In the genomic region with DNA sequence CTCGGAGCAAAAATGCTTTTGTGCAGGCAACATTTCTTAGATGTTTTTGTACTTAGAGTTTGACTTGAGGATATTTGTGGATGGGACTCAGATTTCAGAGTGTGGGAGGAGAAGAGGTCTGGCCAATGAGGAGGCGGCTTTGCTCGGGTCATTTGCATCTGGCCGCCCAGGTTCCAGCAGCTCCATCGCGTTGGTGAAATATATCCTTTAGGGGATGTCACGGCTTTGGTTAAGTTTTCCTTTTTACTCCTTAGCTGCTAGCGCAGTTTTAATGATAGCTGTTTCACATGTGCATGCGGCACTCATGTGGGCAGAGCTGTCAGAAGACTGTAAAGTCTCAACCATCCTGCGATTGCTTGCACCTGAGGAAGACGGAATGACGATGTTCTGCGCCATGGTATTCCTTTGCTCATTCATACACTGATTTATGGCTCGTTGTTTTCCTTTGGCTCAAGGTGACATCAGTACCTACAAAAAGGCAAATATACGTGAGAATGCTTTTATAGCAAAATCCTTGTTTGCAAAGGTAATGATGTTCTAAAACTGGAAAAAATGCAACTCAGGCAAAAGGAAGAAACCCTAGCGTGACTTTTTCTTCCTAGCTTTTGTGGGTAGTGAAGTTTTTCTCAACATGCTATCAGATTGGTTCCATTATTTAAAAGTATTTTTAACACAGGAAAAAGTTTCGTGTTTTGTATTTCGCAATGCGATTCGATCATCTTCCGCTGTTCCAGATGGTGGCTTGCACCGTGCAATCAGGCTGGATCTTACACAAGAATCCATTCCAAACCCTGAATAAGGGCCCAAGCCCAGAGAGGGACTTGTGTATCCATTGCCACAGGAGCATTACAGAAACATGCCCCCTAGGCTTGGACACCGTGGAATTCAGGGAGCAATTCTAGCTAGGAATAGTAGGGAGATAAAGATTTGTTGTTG, we compare ENCODE assay signal across 8 cellular contexts.
A peak's percentile ranks its signal among the peaks of the same experiment; 100 is the strongest.
DNase-seq lines count a peak whose midpoint lies in the region; ATAC-seq, FAIRE-seq and TF ChIP-seq lines count a peak whose summit lies in the region.

No MANE protein-coding gene starts in this region.

- H3K36me3 ChIP-seq in bronchial epithelial cell (ENCODE audit: control insufficient read depth, insufficient read depth, low read length) = no peaks in the 10 kb centered on the region

- FAIRE-seq in bronchial epithelial cell (lab: Jason Lieb, UNC) = peak; percentile 85

- ATAC-seq in GM21515 (IDR thresholded peaks at IDR 0.05; ENCODE audit: unreplicated experiment) = no peak

- peak; percentile 93 for DNase-seq in GM03348 (ENCODE audit: low spot score)
- DNase-seq in NCI-H2227 treated with DMSO at 0.1 percent for 48 hours (lab: John Stamatoyannopoulos, UW) = peak; percentile 34
- peak; percentile 94 for DNase-seq in bronchial epithelial cell (ENCODE audit: low read depth)
- peak; percentile 21 for DNase-seq in inferior parietal cortex (ENCODE audit: extremely low spot score)
- peak; percentile 91 for DNase-seq in skeletal muscle cell (ENCODE audit: low read depth)
- no peak for DNase-seq in stimulated activated CD4-positive, alpha-beta T cell treated with anti-CD3 and anti-CD28 coated beads, Interleukin-4, amount 100 ng/mL, for 24 hours
- DNase-seq in NCI-H345 (lab: John Stamatoyannopoulos, UW) = no peak

- H3K4me3 ChIP-seq in bronchial epithelial cell (ENCODE audit: low read depth, low read length) (peak overlapping the region; percentile 40), skeletal muscle cell (ENCODE audit: low read depth, low read length) (peak overlapping the region; percentile 42)

- TF ChIP-seq CTCF in bronchial epithelial cell (IDR thresholded peaks at IDR 0.05; ENCODE audit: insufficient read depth, low read length, severe bottlenecking) = no peak

- H3K27me3 ChIP-seq in bronchial epithelial cell (ENCODE audit: control insufficient read depth, insufficient read depth, low read length) = no peaks in the 10 kb centered on the region

Comparison
In these comparisons a context has a peak if more than half of its experiments do, and no peak if none do; other contexts are left out.
1. DNase-seq: peak in GM03348 (single experiment), NCI-H2227 treated with DMSO at 0.1 percent for 48 hours (single experiment), bronchial epithelial cell (single experiment), inferior parietal cortex (single experiment) and skeletal muscle cell (single experiment); none in stimulated activated CD4-positive, alpha-beta T cell treated with anti-CD3 and anti-CD28 coated beads, Interleukin-4, amount 100 ng/mL, for 24 hours (single experiment) and NCI-H345 (single experiment).